In the genomic region with DNA sequence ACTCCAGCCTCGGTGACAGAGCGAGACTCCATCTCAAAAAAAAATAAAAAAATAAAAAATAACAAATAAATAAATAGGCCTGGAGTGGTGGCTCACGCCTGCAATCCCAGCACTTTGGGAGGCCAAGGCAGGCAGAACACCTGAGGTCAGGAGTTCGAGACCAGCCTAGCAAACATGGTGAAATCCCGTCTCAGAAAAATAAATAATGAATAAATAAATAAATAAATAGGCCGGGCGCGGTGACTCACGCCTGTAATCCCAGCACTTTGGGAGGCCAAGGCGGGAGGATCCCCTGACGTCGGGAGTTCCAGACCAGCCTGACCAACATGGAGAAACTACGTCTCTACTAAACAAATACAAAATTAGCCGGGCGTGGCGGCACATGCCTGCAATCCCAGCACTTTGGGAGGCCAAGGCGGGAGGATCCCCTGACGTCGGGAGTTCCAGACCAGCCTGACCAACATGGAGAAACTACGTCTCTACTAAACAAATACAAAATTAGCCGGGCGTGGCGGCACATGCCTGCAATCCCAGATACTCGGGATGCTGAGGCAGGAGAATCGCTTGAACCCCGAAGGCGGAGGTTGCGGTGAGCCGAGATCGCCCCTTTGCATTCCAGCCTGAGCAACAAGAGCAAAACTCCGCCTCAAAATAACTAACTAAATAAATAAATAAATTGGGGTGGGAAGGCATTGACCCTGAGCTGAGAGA, we compare ENCODE assay signal across 6 cellular contexts. TPM values are rescaled to one million over a fixed set of nuclear protein-coding genes. Genes with fewer than 3 reads are reported as not detected.
A peak's percentile ranks its signal among the peaks of the same experiment; 100 is the strongest.
DNase-seq lines count a peak whose midpoint lies in the region; ATAC-seq and TF ChIP-seq lines count a peak whose summit lies in the region.
"Not testable (repeated sequence)": the region's sequence is repeated elsewhere in the genome, so short reads cannot be mapped to it uniquely, and the experiment has no call there.

No MANE protein-coding gene starts in this region.

- CTCF ChIA-PET in Calu3 (lab: Charles Lee) = interaction anchor here (0.6 to 1.4 kb wide), 5 partner anchors 29 to 132 kb away, joined by 3 to 5 read pairs (median 4); a partner anchor contains a TSS

- not testable (repeated sequence) for H3K27me3 Mint-ChIP-seq in Calu3 (ENCODE audit: unreplicated experiment); stimulated activated naive CD8-positive, alpha-beta T cell treated with anti-CD3 and anti-CD28 coated beads, Interleukin-15, amount 100 ng/mL, for 72 hours
- peaks cover 0 to 16% of the 10 kb centered on the region in 2 donors for H3K27me3 Mint-ChIP-seq in natural killer cell (ENCODE audit: low read depth in 2 of 2)

- H3K36me3 Mint-ChIP-seq in Calu3 (ENCODE audit: insufficient read depth, unreplicated experiment) = peaks cover 69% of the 10 kb centered on the region
- peaks cover 20% of the 10 kb centered on the region for H3K36me3 Mint-ChIP-seq in natural killer cell

- not testable (repeated sequence) for ATAC-seq in natural killer cell; stimulated activated naive CD8-positive, alpha-beta T cell treated with anti-CD3 and anti-CD28 coated beads, Interleukin-15, amount 100 ng/mL, for 72 hours

- TF ChIP-seq CTCF in Calu3 (IDR thresholded peaks at IDR 0.05; ENCODE audit: unreplicated experiment); adrenal gland (IDR thresholded peaks at IDR 0.05); fibroblast of villous mesenchyme (IDR thresholded peaks at IDR 0.05; ENCODE audit: insufficient read depth, low read depth, low read length); natural killer cell (IDR thresholded peaks at IDR 0.05): not testable (repeated sequence)

- intact Hi-C loops in Calu3 (cut with micrococcal nuclease; ENCODE audit: unreplicated experiment) = not testable (repeated sequence)
- intact Hi-C loops in adrenal gland (cut with DNase I) (loop anchor here in 1 of 2 donors (10.0 kb wide), 1 partner anchor 93 kb away; a partner anchor contains a TSS), natural killer cell (cut with micrococcal nuclease) (loop anchor here (5.0 to 10.0 kb wide), 2 partner anchors 91 to 237 kb away; a partner anchor contains a TSS)

- TF ChIP-seq POLR2A in adrenal gland (IDR thresholded peaks at IDR 0.05) = not testable (repeated sequence)

- peak overlapping the region; percentile 100 for H3K27ac Mint-ChIP-seq in Calu3 (ENCODE audit: unreplicated experiment)
- peak overlapping the region; percentile 98 to 100 for H3K27ac Mint-ChIP-seq in natural killer cell
- peak overlapping the region; percentile 100 for H3K27ac Mint-ChIP-seq in stimulated activated naive CD8-positive, alpha-beta T cell treated with anti-CD3 and anti-CD28 coated beads, Interleukin-15, amount 100 ng/mL, for 72 hours

- H3K9me3 Mint-ChIP-seq in Calu3 (ENCODE audit: low read depth, unreplicated experiment); natural killer cell; stimulated activated naive CD8-positive, alpha-beta T cell treated with anti-CD3 and anti-CD28 coated beads, Interleukin-15, amount 100 ng/mL, for 72 hours: not testable (repeated sequence)

- H3K4me3 Mint-ChIP-seq in Calu3 (ENCODE audit: low read depth, unreplicated experiment) (peak overlapping the region; percentile 95), natural killer cell (peak overlapping the region; percentile 100)
- H3K4me3 Mint-ChIP-seq in stimulated activated naive CD8-positive, alpha-beta T cell treated with anti-CD3 and anti-CD28 coated beads, Interleukin-15, amount 100 ng/mL, for 72 hours = peak overlapping the region; percentile 96

- peak overlapping the region; percentile 100 for H3K27ac ChIP-seq in SJSA1
- H3K27ac ChIP-seq in adrenal gland = peak overlapping the region in 3 of 5 donors; percentile 22 to 100 (median 97)

- DNase-seq in Calu3; SJSA1 (ENCODE audit: low read depth in 1 of 2, low spot score in 2 of 2); fibroblast of villous mesenchyme (ENCODE audit: low read depth); natural killer cell; stimulated activated naive CD8-positive, alpha-beta T cell treated with anti-CD3 and anti-CD28 coated beads, Interleukin-15, amount 100 ng/mL, for 72 hours: not testable (repeated sequence)
- peak in 2 of 7 donors; percentile 42 to 69 for DNase-seq in adrenal gland

- H3K4me1 Mint-ChIP-seq in Calu3 (ENCODE audit: low read depth, unreplicated experiment) (peaks cover 54% of the 10 kb centered on the region), natural killer cell (peaks cover 43 to 46% of the 10 kb centered on the region in 2 donors)
- peaks cover 54% of the 10 kb centered on the region for H3K4me1 Mint-ChIP-seq in stimulated activated naive CD8-positive, alpha-beta T cell treated with anti-CD3 and anti-CD28 coated beads, Interleukin-15, amount 100 ng/mL, for 72 hours

- peaks cover 44% of the 10 kb centered on the region for H3K36me3 ChIP-seq in SJSA1
- H3K36me3 ChIP-seq in adrenal gland (replicated peaks in 1 of 2) = peaks cover 0 to 30% of the 10 kb centered on the region in 2 donors

- not testable (repeated sequence) for H3K27me3 ChIP-seq in SJSA1 (replicated peaks); adrenal gland

- H3K4me3 ChIP-seq in SJSA1 (peak overlapping the region; percentile 95), adrenal gland (peak overlapping the region in 1 of 4 donors; percentile 80), fibroblast of villous mesenchyme (ENCODE audit: low read depth, low read length) (peak overlapping the region; percentile 4)

- BruUV-seq in Calu3 (replicated peaks; lab: Mats Ljungman, UMichigan) = not testable (repeated sequence)

- peaks cover 51% of the 10 kb centered on the region for H3K4me1 ChIP-seq in SJSA1 (replicated peaks)
- H3K4me1 ChIP-seq in adrenal gland (replicated peaks in 1 of 2) = peaks cover 33 to 45% of the 10 kb centered on the region in 2 donors

- H3K9me3 ChIP-seq in SJSA1 (replicated peaks); adrenal gland (replicated peaks in 1 of 3): not testable (repeated sequence)

- WGBS in adrenal gland, 4 donors = 64 to 79% (median 73%) methylated on average over 24 to 31 of the region's 31 CpGs

RNA-seq across cellular contexts. Expression of a gene that starts 0.6 kb away (rescaled TPM):
- total RNA-seq in Calu3 (2022) = 118 TPM in 2 replicates
- total RNA-seq in SJSA1 (2014; rRNA removed; shearing (Covaris generic)) = 79.5 and 86.0 TPM in 2 replicates
- total RNA-seq in adrenal gland = 10 to 100 TPM; 29.5 to 54.6 (median 41.5) TPM
- 100 to 1,000 TPM in 1 of 3 donors, 10 to 100 TPM in 2; 49.2 to 174 (median 73.3) TPM for polyA plus RNA-seq in adrenal gland
- 63.9 and 76.0 TPM in 2 replicates for total RNA-seq in fibroblast of villous mesenchyme
- total RNA-seq in natural killer cell = 1,000 to 10,000 TPM in 2 of 3 donors, 100 to 1,000 TPM in 1; 942 to 1,308 (median 1,174) TPM

RNA-seq across cellular contexts. Expression of a gene that starts 3.2 kb away (rescaled TPM):
- total RNA-seq in Calu3 (2022) (57.6 and 72.2 TPM in 2 replicates), adrenal gland (10 to 100 TPM; 17.6 to 65.1 (median 25.4) TPM), fibroblast of villous mesenchyme (6.0 and 12.2 TPM in 2 replicates), natural killer cell (1 to 10 TPM; 2.5 to 6.5 (median 5.2) TPM)
- 3.5 and 11.8 TPM in 2 replicates for total RNA-seq in SJSA1 (2014; rRNA removed; shearing (Covaris generic))
- 10 to 100 TPM in 2 of 3 donors, 1 to 10 TPM in 1; 7.1 to 74.6 (median 70.8) TPM for polyA plus RNA-seq in adrenal gland

RNA-seq across cellular contexts. Expression of a gene that starts 26.9 kb away (rescaled TPM):
- not detected in 2 replicates for total RNA-seq in Calu3 (2022)
- total RNA-seq in SJSA1 (2014; rRNA removed; shearing (Covaris generic)) = not detected in 2 replicates
- under 1 TPM in 4 of 8 donors, not detected in 4; 0.14 to 0.72 (median 0.48) TPM for total RNA-seq in adrenal gland
- polyA plus RNA-seq in adrenal gland = under 1 TPM in 1 of 3 donors, not detected in 2; 0.07 TPM
- total RNA-seq in fibroblast of villous mesenchyme = 0.32 TPM in 1 of 2 replicates, not detected in the other
- not detected for total RNA-seq in natural killer cell

RNA-seq across cellular contexts. Expression of a gene that starts 28.5 kb away (rescaled TPM):
- 162 and 173 TPM in 2 replicates for total RNA-seq in Calu3 (2022)
- 200 and 215 TPM in 2 replicates for total RNA-seq in SJSA1 (2014; rRNA removed; shearing (Covaris generic))
- total RNA-seq in adrenal gland = 100 to 1,000 TPM; 204 to 581 (median 323) TPM
- polyA plus RNA-seq in adrenal gland = 100 to 1,000 TPM in 2 of 3 donors, 10 to 100 TPM in 1; 98.8 to 189 (median 175) TPM
- 139 and 154 TPM in 2 replicates for total RNA-seq in fibroblast of villous mesenchyme
- total RNA-seq in natural killer cell = 100 to 1,000 TPM; 163 to 192 (median 171) TPM

RNA-seq across cellular contexts. Expression of a gene that starts 35.3 kb away (rescaled TPM):
- total RNA-seq in Calu3 (2022) (2.6 and 5.7 TPM in 2 replicates), adrenal gland (10 to 100 TPM; 33.0 to 63.0 (median 40.6) TPM), fibroblast of villous mesenchyme (12.2 and 13.8 TPM in 2 replicates), natural killer cell (under 1 TPM in 1 of 3 donors, not detected in 2; 0.75 TPM)
- total RNA-seq in SJSA1 (2014; rRNA removed; shearing (Covaris generic)) = not detected in 2 replicates
- polyA plus RNA-seq in adrenal gland = 100 to 1,000 TPM in 2 of 3 donors, 1 to 10 TPM in 1; 7.4 to 178 (median 135) TPM
